ENCODE assay signal across 8 cellular contexts in the genomic region with DNA sequence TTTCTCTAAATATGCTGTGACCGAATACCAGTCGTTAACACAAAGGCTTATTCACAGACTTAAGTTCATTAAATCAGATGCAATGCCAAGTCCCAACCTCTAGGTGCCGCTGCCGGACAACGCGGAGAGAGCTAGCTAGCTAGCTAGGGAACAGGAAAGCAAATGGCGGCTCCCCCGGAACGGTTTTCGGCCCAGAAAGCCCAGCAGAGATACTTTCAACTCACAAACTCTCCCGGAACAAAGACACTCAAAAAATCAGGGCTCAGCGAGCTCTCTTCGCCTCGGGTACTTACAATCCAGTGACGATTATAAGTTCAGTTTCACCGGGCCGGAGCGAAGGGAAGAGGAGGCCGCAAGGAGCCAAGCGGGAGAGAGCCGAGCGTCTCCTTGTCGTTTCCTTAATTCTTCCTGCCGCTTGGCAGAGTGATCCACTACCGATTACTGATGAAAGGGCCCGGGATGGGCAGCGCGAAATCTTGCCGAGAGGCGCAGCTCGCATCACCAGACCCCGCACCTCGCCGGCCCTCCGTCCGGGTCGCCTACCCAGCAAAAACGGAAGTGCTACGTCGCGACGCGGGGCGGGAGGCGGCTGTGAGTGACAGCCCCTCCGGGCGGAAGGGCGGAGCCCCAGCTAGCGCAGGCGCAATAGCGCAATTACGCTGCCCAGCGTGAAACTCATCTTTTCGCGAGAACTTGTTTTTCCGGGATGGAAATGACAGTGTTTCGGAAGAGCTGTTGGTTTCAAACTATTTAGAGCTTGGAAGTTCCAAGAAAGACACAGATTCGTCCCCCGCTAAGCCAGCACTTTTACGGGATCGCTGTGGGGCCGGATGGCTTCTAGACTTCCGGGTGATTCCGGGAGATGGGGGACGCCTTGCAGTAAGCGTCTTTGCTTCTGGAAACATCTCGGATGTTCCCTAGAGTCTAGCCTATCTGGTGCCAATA. TPM values are rescaled to one million over a fixed set of nuclear protein-coding genes. Genes with fewer than 3 reads are reported as not detected.
DNase-seq lines count a peak whose midpoint lies in the region; ATAC-seq and TF ChIP-seq lines count a peak whose summit lies in the region.

Gene TAF7 (minus strand): TSS at position 560 of the 945 bp plus-strand sequence. CDS start 740 bp downstream, outside the sequence.

- peak within 1 kb of the TSS; percentile 97 for H3K27ac Mint-ChIP-seq in CD4-positive, alpha-beta T cell

- intact Hi-C loops in CD4-positive, alpha-beta T cell (cut with DNase I, micrococcal nuclease), result loop anchor here (1.0 to 10.0 kb wide), 5 partner anchors 94 to 774 kb away; partner anchors contain the start of genes PCDHGA10 (in 1 of the 2) and PCDHGB7 (in 1 of the 2)

- peaks cover 0 to 17% (median 4%) of the 10 kb centered on the region in 4 donors for H3K4me1 ChIP-seq in liver (ENCODE audit: control insufficient read depth in 4 of 4, insufficient read depth in 4 of 4, low read length in 3 of 4)

- H3K9me3 ChIP-seq in CD4-positive, alpha-beta T cell (ENCODE audit: control insufficient read depth, low read length), result peaks cover 61% of the 10 kb centered on the region
- peaks cover 29 to 55% (median 37%) of the 10 kb centered on the region in 4 donors for H3K9me3 ChIP-seq in liver (ENCODE audit: control insufficient read depth in 4 of 4, low read length in 3 of 4)

- POLR2A ChIA-PET in CD4-positive, alpha-beta T cell (lab: Charles Lee), result interaction anchor here (0.7 to 2.7 kb wide), 26 partner anchors 8 to 1053 kb away, joined by 3 to 32 read pairs (median 5); partner anchors contain the start of genes ANKHD1, DELE1, DIAPH1 and EIF4EBP3

- H3K36me3 Mint-ChIP-seq in CD4-positive, alpha-beta T cell (ENCODE audit: low read depth), result peaks cover 78% of the 10 kb centered on the region

- 2% methylated on average over 67 of the region's 67 CpGs for WGBS in liver

- peaks cover 37% of the 10 kb centered on the region for H3K4me1 Mint-ChIP-seq in CD4-positive, alpha-beta T cell (ENCODE audit: low read depth)

- TF ChIP-seq CTCF in CD4-positive, alpha-beta T cell (IDR thresholded peaks at IDR 0.05), result peak; percentile 80
- TF ChIP-seq CTCF in liver (IDR thresholded peaks at IDR 0.05; ENCODE audit: low read depth, low read length, missing input control), result peak; percentile 85

- peak within 1 kb of the TSS; percentile 68 to 91 for H3K9ac ChIP-seq in liver (ENCODE audit: low read depth in 1 of 2, low read length in 2 of 2)

- H3K36me3 ChIP-seq in liver (ENCODE audit: control insufficient read depth in 4 of 4, insufficient read depth in 3 of 4, low read depth in 1 of 4, low read length in 3 of 4), result peaks cover 0 to 27% (median 21%) of the 10 kb centered on the region in 4 donors

- TF ChIP-seq RAD21 in liver (IDR thresholded peaks at IDR 0.05), result peak; percentile 56 to 65

- peak within 1 kb of the TSS; percentile 95 for H3K4me3 Mint-ChIP-seq in CD4-positive, alpha-beta T cell

- peak; percentile 87 for ATAC-seq in CD4-positive, alpha-beta T cell (ENCODE audit: poor library complexity)
- peak; percentile 94 for ATAC-seq in GM19395 (IDR thresholded peaks at IDR 0.05; ENCODE audit: unreplicated experiment)
- peak; percentile 84 for ATAC-seq in HG03565 (IDR thresholded peaks at IDR 0.05; ENCODE audit: unreplicated experiment)

- H3K4me3 ChIP-seq in liver (ENCODE audit: low read depth in 1 of 3, low read length in 3 of 3), result peak within 1 kb of the TSS; percentile 66 to 97 (median 96)

- H3K27me3 ChIP-seq in CD4-positive, alpha-beta T cell (ENCODE audit: control insufficient read depth, insufficient read depth, low read length), result no peaks in the 10 kb centered on the region
- no peaks in the 10 kb centered on the region for H3K27me3 ChIP-seq in liver (ENCODE audit: control insufficient read depth in 4 of 4, insufficient read depth in 4 of 4, low read length in 3 of 4)

- CTCF ChIA-PET in CD4-positive, alpha-beta T cell (lab: Charles Lee), result interaction anchor here (0.6 to 2.9 kb wide), 22 partner anchors 10 to 318 kb away, joined by 3 to 23 read pairs (median 4); partner anchors contain the start of genes DIAPH1, HDAC3, PCDHB14 and PCDHGA1

- H3K27me3 Mint-ChIP-seq in CD4-positive, alpha-beta T cell, result no peaks in the 10 kb centered on the region

- peak; percentile 85 to 92 (median 90) for DNase-seq in CD4-positive, alpha-beta T cell
- DNase-seq in NCI-H774 (lab: John Stamatoyannopoulos, UW) (peak; percentile 91), dermis microvascular lymphatic vessel endothelial cell (ENCODE audit: low read depth in 2 of 2) (peak; percentile 91 to 94)
- peak; percentile 89 for DNase-seq in activated CD4-positive, alpha-beta T cell treated with anti-CD3 and anti-CD28 coated beads, Interleukin-2, amount 50 U/mL, for 4 hours
- DNase-seq in stimulated activated CD4-positive, alpha-beta T cell treated with anti-CD3 and anti-CD28 coated beads, Interleukin-4, amount 100 ng/mL, for 24 hours, result peak; percentile 93

- H3K27ac ChIP-seq in CD4-positive, alpha-beta T cell (ENCODE audit: low read depth, low read length), result peak within 1 kb of the TSS; percentile 93
- H3K27ac ChIP-seq in liver (ENCODE audit: low read depth in 1 of 2, low read length in 2 of 2), result peak within 1 kb of the TSS; percentile 91 to 97

- peaks cover 14% of the 10 kb centered on the region for H3K9me3 Mint-ChIP-seq in CD4-positive, alpha-beta T cell

TF ChIP-seq in liver, 16 proteins besides CTCF, POLR2A, EP300 and RAD21:
- TF ChIP-seq, protein P1, sequence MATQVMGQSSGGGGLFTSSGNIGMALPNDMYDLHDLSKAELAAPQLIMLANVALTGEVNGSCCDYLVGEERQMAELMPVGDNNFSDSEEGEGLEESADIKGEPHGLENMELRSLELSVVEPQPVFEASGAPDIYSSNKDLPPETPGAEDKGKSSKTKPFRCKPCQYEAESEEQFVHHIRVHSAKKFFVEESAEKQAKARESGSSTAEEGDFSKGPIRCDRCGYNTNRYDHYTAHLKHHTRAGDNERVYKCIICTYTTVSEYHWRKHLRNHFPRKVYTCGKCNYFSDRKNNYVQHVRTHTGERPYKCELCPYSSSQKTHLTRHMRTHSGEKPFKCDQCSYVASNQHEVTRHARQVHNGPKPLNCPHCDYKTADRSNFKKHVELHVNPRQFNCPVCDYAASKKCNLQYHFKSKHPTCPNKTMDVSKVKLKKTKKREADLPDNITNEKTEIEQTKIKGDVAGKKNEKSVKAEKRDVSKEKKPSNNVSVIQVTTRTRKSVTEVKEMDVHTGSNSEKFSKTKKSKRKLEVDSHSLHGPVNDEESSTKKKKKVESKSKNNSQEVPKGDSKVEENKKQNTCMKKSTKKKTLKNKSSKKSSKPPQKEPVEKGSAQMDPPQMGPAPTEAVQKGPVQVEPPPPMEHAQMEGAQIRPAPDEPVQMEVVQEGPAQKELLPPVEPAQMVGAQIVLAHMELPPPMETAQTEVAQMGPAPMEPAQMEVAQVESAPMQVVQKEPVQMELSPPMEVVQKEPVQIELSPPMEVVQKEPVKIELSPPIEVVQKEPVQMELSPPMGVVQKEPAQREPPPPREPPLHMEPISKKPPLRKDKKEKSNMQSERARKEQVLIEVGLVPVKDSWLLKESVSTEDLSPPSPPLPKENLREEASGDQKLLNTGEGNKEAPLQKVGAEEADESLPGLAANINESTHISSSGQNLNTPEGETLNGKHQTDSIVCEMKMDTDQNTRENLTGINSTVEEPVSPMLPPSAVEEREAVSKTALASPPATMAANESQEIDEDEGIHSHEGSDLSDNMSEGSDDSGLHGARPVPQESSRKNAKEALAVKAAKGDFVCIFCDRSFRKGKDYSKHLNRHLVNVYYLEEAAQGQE (IDR thresholded peaks at IDR 0.05), result peak; percentile 68
- TF ChIP-seq GABPA (IDR thresholded peaks at IDR 0.05 in 1 of 2, conservative IDR thresholded peaks at IDR 0.05 in 1 of 2), result peak; percentile 47 to 87
- peak; percentile 99 for TF ChIP-seq YY1 (IDR thresholded peaks at IDR 0.05)
- TF ChIP-seq ATF3 (IDR thresholded peaks at IDR 0.05), result peak; percentile 2
- TF ChIP-seq FOXA2 (IDR thresholded peaks at IDR 0.05), result no peak
- peak; percentile 98 for TF ChIP-seq ZBTB33 (IDR thresholded peaks at IDR 0.05)
- no peak for TF ChIP-seq NR2F2 (IDR thresholded peaks at IDR 0.05)
- TF ChIP-seq, protein P2, sequence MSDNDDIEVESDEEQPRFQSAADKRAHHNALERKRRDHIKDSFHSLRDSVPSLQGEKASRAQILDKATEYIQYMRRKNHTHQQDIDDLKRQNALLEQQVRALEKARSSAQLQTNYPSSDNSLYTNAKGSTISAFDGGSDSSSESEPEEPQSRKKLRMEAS (IDR thresholded peaks at IDR 0.05), result no peak
- no peak for TF ChIP-seq FOXA1 (IDR thresholded peaks at IDR 0.05)
- TF ChIP-seq RXRA (IDR thresholded peaks at IDR 0.05), result no peak
- TF ChIP-seq TAF1 (conservative IDR thresholded peaks at IDR 0.05), result peak; percentile 85

RNA-seq across cellular contexts. Expression of gene TAF7, which starts in this region (rescaled TPM):
- total RNA-seq in CD4-positive, alpha-beta T cell, result 10 to 100 TPM; 80.5 TPM
- total RNA-seq in dermis microvascular lymphatic vessel endothelial cell (51.2 and 51.5 TPM in 2 replicates), liver (10 to 100 TPM; 25.7 to 36.3 TPM)
- polyA plus RNA-seq in liver, result 10 to 100 TPM; 23.5 to 30.8 TPM

Comparison
In these comparisons a context has a peak if more than half of its experiments do, and no peak if none do; other contexts are left out.
1. Peak in every context shown above with its lines: DNase-seq, ATAC-seq, H3K4me3 ChIP-seq and H3K27ac ChIP-seq.